In the genomic region with DNA sequence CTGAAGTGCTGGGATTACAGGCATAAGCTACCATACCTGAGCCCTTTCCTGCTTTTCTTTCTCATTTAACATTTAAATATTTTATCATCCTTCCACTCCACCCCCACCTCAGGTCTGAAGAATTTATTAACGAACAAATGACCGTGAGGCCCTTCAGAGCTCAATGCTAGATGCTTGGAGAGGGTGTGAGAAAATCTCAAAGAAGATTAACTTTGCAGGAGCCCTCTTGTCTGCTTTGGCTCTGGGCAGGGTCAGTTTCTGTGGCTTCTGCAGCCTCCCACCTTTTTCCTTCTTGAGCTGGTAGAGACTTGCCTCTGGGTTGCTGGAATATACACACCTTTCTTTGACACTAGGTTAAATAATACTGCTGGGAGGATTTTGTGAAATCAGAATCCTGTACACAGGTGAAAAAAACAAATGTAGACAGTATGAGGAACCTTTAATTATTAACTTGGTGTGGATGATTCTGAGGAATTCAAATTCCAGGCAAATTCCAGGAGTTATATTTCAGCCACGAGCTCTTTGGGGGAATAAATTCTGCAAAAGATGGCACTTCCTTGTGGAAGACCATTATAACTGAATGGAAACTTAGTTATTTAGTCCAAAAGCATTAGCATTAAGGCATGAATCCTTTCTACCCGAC, we compare ENCODE assay signal across 2 cellular contexts.
TF ChIP-seq lines count a peak whose summit lies in the region.

No MANE protein-coding gene starts in this region.

TF ChIP-seq in H1, 55 proteins besides CTCF, POLR2A, EP300 and RAD21:
- no peak for TF ChIP-seq CHD2 (IDR thresholded peaks at IDR 0.05; ENCODE audit: low read length)
- TF ChIP-seq SIN3A (conservative IDR thresholded peaks at IDR 0.05 in 1 of 2, IDR thresholded peaks at IDR 0.05 in 1 of 2; ENCODE audit: low read depth in 1 of 2, low read length in 2 of 2): no peak
- TF ChIP-seq JUND (IDR thresholded peaks at IDR 0.05; ENCODE audit: low read length): no peak
- no peak for TF ChIP-seq POU5F1 (IDR thresholded peaks at IDR 0.05; ENCODE audit: low read depth, low read length)
- TF ChIP-seq BACH1 (IDR thresholded peaks at IDR 0.05; ENCODE audit: low read length): no peak
- TF ChIP-seq GABPA (IDR thresholded peaks at IDR 0.05; ENCODE audit: borderline replicate concordance, insufficient read depth, low read length): no peak
- TF ChIP-seq NANOG (IDR thresholded peaks at IDR 0.05; ENCODE audit: insufficient read depth, low read depth, low read length, poor library complexity, severe bottlenecking): no peak
- no peak for TF ChIP-seq ZNF274 (IDR thresholded peaks at IDR 0.05; ENCODE audit: borderline replicate concordance, extremely low read depth, low read length)
- no peak for TF ChIP-seq CHD1 (IDR thresholded peaks at IDR 0.05; ENCODE audit: low read depth, low read length)
- no peak for TF ChIP-seq FOSL1 (IDR thresholded peaks at IDR 0.05; ENCODE audit: insufficient read depth, low read depth, low read length)
- TF ChIP-seq EGR1 (IDR thresholded peaks at IDR 0.05; ENCODE audit: borderline replicate concordance, low read depth, low read length): no peak
- TF ChIP-seq, protein P1, sequence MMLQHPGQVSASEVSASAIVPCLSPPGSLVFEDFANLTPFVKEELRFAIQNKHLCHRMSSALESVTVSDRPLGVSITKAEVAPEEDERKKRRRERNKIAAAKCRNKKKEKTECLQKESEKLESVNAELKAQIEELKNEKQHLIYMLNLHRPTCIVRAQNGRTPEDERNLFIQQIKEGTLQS (IDR thresholded peaks at IDR 0.05; ENCODE audit: insufficient read depth, low read depth, low read length): no peak
- no peak for TF ChIP-seq RNF2 (IDR thresholded peaks at IDR 0.05; ENCODE audit: borderline replicate concordance, low read depth, low read length, missing control alignments, poor library complexity, severe bottlenecking)
- no peak for TF ChIP-seq SP1 (IDR thresholded peaks at IDR 0.05; ENCODE audit: low read depth, low read length)
- TF ChIP-seq POLR2AphosphoS5 (IDR thresholded peaks at IDR 0.05; ENCODE audit: low read depth, low read length): no peak
- no peak for TF ChIP-seq HDAC6 (IDR thresholded peaks at IDR 0.05; ENCODE audit: low read depth, low read length)
- TF ChIP-seq, protein P2, sequence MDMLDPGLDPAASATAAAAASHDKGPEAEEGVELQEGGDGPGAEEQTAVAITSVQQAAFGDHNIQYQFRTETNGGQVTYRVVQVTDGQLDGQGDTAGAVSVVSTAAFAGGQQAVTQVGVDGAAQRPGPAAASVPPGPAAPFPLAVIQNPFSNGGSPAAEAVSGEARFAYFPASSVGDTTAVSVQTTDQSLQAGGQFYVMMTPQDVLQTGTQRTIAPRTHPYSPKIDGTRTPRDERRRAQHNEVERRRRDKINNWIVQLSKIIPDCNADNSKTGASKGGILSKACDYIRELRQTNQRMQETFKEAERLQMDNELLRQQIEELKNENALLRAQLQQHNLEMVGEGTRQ (IDR thresholded peaks at IDR 0.05; ENCODE audit: low read length): no peak
- TF ChIP-seq SP2 (IDR thresholded peaks at IDR 0.05; ENCODE audit: low read length): no peak
- TF ChIP-seq TCF12 (IDR thresholded peaks at IDR 0.05; ENCODE audit: low read depth, low read length): no peak

TF ChIP-seq in liver, 16 proteins besides CTCF, POLR2A, EP300 and RAD21:
- no peak for TF ChIP-seq FOXA1 (IDR thresholded peaks at IDR 0.05)
- peak in 1 of 2 donors; percentile 7 for TF ChIP-seq RXRA (IDR thresholded peaks at IDR 0.05)
